Comparison of ENCODE assay signal across 1 cellular context in the genomic region with DNA sequence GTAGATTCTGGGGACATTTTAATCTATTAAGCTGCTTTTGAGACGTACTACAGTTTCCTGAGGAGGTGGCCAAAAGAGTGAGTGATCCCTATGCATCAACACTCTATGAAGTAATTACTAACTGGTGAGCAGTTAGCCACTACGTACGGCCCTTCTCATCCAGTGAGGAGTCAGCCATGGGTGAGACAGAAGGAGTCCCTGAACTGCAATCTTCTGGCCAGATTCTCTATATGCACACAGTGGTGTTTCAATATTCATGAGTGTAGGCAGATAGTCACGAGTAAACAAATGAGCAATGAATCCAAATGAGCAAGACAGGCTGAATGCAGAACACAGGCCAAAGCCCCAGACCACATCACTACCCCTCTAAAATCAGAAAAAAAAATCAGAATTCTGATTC.
TF ChIP-seq lines count a peak whose summit lies in the region.

No MANE protein-coding gene starts in this region.

TF ChIP-seq in H1, 55 proteins besides CTCF, POLR2A, EP300 and RAD21:
- TF ChIP-seq MAFK (IDR thresholded peaks at IDR 0.05; ENCODE audit: low read depth, low read length) (no peak), TCF12 (IDR thresholded peaks at IDR 0.05; ENCODE audit: low read depth, low read length) (no peak), BRCA1 (IDR thresholded peaks at IDR 0.05; ENCODE audit: low read depth, low read length) (no peak), SP4 (IDR thresholded peaks at IDR 0.05; ENCODE audit: low read length) (no peak), BCL11A (IDR thresholded peaks at IDR 0.05; ENCODE audit: low read depth in 2 of 2, low read length in 2 of 2) (no peak), SRF (IDR thresholded peaks at IDR 0.05; ENCODE audit: low read depth, low read length) (no peak), ATF2 (IDR thresholded peaks at IDR 0.05; ENCODE audit: low read length) (no peak), KDM4A (IDR thresholded peaks at IDR 0.05; ENCODE audit: low read depth, low read length, severe bottlenecking) (no peak), ATF3 (IDR thresholded peaks at IDR 0.05; ENCODE audit: insufficient read depth, low read depth, low read length) (no peak), SP2 (IDR thresholded peaks at IDR 0.05; ENCODE audit: low read length) (no peak), SP1 (IDR thresholded peaks at IDR 0.05; ENCODE audit: low read depth, low read length) (no peak), NRF1 (IDR thresholded peaks at IDR 0.05; ENCODE audit: low read depth, low read length) (no peak), NANOG (IDR thresholded peaks at IDR 0.05; ENCODE audit: insufficient read depth, low read depth, low read length, poor library complexity, severe bottlenecking) (no peak)
- TF ChIP-seq, protein P1, sequence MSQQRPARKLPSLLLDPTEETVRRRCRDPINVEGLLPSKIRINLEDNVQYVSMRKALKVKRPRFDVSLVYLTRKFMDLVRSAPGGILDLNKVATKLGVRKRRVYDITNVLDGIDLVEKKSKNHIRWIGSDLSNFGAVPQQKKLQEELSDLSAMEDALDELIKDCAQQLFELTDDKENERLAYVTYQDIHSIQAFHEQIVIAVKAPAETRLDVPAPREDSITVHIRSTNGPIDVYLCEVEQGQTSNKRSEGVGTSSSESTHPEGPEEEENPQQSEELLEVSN (IDR thresholded peaks at IDR 0.05): no peak
TF ChIP-seq in H1: peak in this region for 0.
